In the genomic region with DNA sequence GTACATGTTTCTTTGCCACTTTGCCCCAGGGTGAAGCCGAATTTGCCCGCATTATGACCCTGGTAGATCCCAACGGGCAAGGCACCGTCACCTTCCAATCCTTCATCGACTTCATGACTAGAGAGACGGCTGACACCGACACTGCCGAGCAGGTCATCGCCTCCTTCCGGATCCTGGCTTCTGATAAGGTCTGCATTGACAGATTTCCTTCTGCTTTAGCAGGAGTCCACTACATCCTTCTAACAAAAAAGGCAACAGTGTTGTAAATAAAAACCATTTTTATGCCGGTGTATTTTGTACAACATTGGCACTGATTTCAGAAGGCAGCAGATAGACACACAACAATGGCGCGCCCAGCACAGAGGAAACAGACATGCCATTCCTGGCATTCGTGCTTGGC, we compare ENCODE assay signal across 23 cellular contexts.
"Had no signal": no experiment of that assay in that cellular context is flagged by ENCODE, and none has a peak within 500 bp of the region (broad histone marks: within the 10 kb centered on the region; RNA-seq: fewer than 3 reads in every experiment).

No MANE protein-coding gene starts in this region.

- FAIRE-seq: islet of Langerhans, urothelium cell line had no signal

- H3K4me1 ChIP-seq: colonic mucosa, lower lobe of right lung, psoas muscle, sigmoid colon, stomach, transverse colon had no signal

- H3K27me3 ChIP-seq: colonic mucosa, heart left ventricle, neutrophil, sigmoid colon, stomach, transverse colon had no signal

- ATAC-seq: lower lobe of right lung had no signal

- H3K9me3 ChIP-seq: colonic mucosa, heart left ventricle, lower lobe of right lung, neutrophil, psoas muscle, sigmoid colon, stomach, thoracic aorta, transverse colon had no signal

- H3K4me3 Mint-ChIP-seq: nephron had no signal

- H3K27ac ChIP-seq: colonic mucosa, lower lobe of right lung, neutrophil, psoas muscle, sigmoid colon, skin epidermis, stomach, transverse colon had no signal

- H3K9me3 Mint-ChIP-seq: naive B cell, nephron had no signal

- H3K36me3 ChIP-seq: colonic mucosa, lower lobe of right lung, neutrophil, sigmoid colon, transverse colon had no signal

- H3K4me3 ChIP-seq: colonic mucosa, heart left ventricle, lower lobe of right lung, psoas muscle, sigmoid colon, skin epidermis, stomach, thoracic aorta, transverse colon had no signal

- H3K4me1 Mint-ChIP-seq: nephron had no signal

- DNase-seq: colonic mucosa; dermis blood vessel endothelial cell; effector CD4-positive, alpha-beta T cell; foreskin melanocyte; heart left ventricle; hypothalamus; lower lobe of right lung; mesenchymal stem cell; naive B cell; psoas muscle; retina; sigmoid colon; stimulated activated CD4-positive, alpha-beta T cell treated with anti-CD3 and anti-CD28 coated beads, Interleukin-2, amount 100 ng/mL, for 24 hours; stimulated activated naive CD4-positive, alpha-beta T cell; stomach; substantia nigra; transverse colon had no signal

- H3K36me3 Mint-ChIP-seq: naive B cell had no signal
